ENCODE assay signal across 12 cellular contexts in genomic region chr3:14426305-14426620, GRCh38. TPM values are rescaled to one million over a fixed set of nuclear protein-coding genes. Genes with fewer than 3 reads are reported as not detected.
DNase-seq lines count a peak whose midpoint lies in the region; ATAC-seq and TF ChIP-seq lines count a peak whose summit lies in the region.
"Had no signal": no experiment of that assay in that cellular context is flagged by ENCODE, and none has a peak within 500 bp of the region (broad histone marks: within the 10 kb centered on the region; RNA-seq: fewer than 3 reads in every experiment).

No MANE protein-coding gene starts in this region.

- no peaks in the 10 kb centered on the region for H3K27me3 ChIP-seq in OCI-LY1 (ENCODE audit: insufficient read depth, low read length)
- H3K27me3 ChIP-seq in gastrocnemius medialis = no peaks in the 10 kb centered on the region
- H3K27me3 ChIP-seq: thyroid gland had no signal

- peak overlapping the region; percentile 38 for H3K4me2 ChIP-seq in OCI-LY1 (ENCODE audit: low read length)

- H2AFZ ChIP-seq in OCI-LY1 (ENCODE audit: low read length) = no peak overlapping the region

- POLR2A ChIA-PET in activated CD4-positive, alpha-beta T cell treated with anti-CD3 and anti-CD28 coated beads for 36 hours (lab: Charles Lee) = no interaction called here

- H3K4me1 ChIP-seq in OCI-LY1 (ENCODE audit: insufficient read depth, low read length, severe bottlenecking) = peaks cover 86% of the 10 kb centered on the region
- peaks cover 71 to 81% of the 10 kb centered on the region in 2 donors for H3K4me1 ChIP-seq in gastrocnemius medialis

- H3K79me2 ChIP-seq in OCI-LY1 (ENCODE audit: insufficient read depth, low read length) = 0 out of 2 replicates have a peak, but pooled peaks cover 5% of the 10 kb centered on the region

- no peaks in the 10 kb centered on the region for H4K20me1 ChIP-seq in OCI-LY1 (ENCODE audit: insufficient read depth, low read length)

- no peaks in the 10 kb centered on the region for H3K9me3 ChIP-seq in OCI-LY1 (ENCODE audit: low read length)
- H3K9me3 ChIP-seq in gastrocnemius medialis = no peaks in the 10 kb centered on the region
- H3K9me3 ChIP-seq: thyroid gland had no signal

- in situ Hi-C loops in gastrocnemius medialis (cut with MboI; ENCODE audit: low sequenced_read_pairs in 4 of 4) = no loop called here

- TF ChIP-seq CTCF in OCI-LY1 (IDR thresholded peaks at IDR 0.05; ENCODE audit: low read length) (no peak), gastrocnemius medialis (IDR thresholded peaks at IDR 0.05 in 4 of 5, conservative IDR thresholded peaks at IDR 0.05 in 1 of 5) (no peak), GM10266 (IDR thresholded peaks at IDR 0.05; ENCODE audit: control insufficient read depth, insufficient read depth, low read depth, missing control alignments) (no peak)

- no peaks in the 10 kb centered on the region for H3K27me3 Mint-ChIP-seq in activated CD4-positive, alpha-beta T cell treated with anti-CD3 and anti-CD28 coated beads for 36 hours
- H3K27me3 Mint-ChIP-seq in activated naive CD8-positive, alpha-beta T cell treated with anti-CD3 and anti-CD28 coated beads, Interleukin-2, amount 50 U/mL, for 24 hours = no peaks in the 10 kb centered on the region

- CTCF ChIA-PET in activated CD4-positive, alpha-beta T cell treated with anti-CD3 and anti-CD28 coated beads for 36 hours (lab: Charles Lee) = interaction anchor here (0.7 to 1.7 kb wide), 2 partner anchors 14 to 382 kb away, joined by 3 read pairs; no protein-coding TSS in a partner anchor

- H3K9ac ChIP-seq in OCI-LY1 (ENCODE audit: low read length) = no peak overlapping the region; the same call in 1 of the 2 replicates

- H3K9me2 ChIP-seq in OCI-LY1 (ENCODE audit: low read depth, low read length) = no peaks in the 10 kb centered on the region

- ATAC-seq in activated CD4-positive, alpha-beta T cell treated with anti-CD3 and anti-CD28 coated beads for 36 hours = no peak
- no peak for ATAC-seq in activated naive CD8-positive, alpha-beta T cell treated with anti-CD3 and anti-CD28 coated beads, Interleukin-2, amount 50 U/mL, for 24 hours
- ATAC-seq in gastrocnemius medialis (no peak), GM21381 (IDR thresholded peaks at IDR 0.05; ENCODE audit: unreplicated experiment) (no peak)

- H3K4me3 Mint-ChIP-seq in activated CD4-positive, alpha-beta T cell treated with anti-CD3 and anti-CD28 coated beads for 36 hours = peak overlapping the region; percentile 0
- peak overlapping the region; percentile 45 for H3K4me3 Mint-ChIP-seq in activated naive CD8-positive, alpha-beta T cell treated with anti-CD3 and anti-CD28 coated beads, Interleukin-2, amount 50 U/mL, for 24 hours

- intact Hi-C loops in activated CD4-positive, alpha-beta T cell treated with anti-CD3 and anti-CD28 coated beads for 36 hours (cut with DNase I, micrococcal nuclease) = loop anchor here (10.0 kb wide), 2 partner anchors 229 to 669 kb away; partner anchors contain the start of genes CCDC174 (in 1 of the 2) and RBSN (in 1 of the 2)
- intact Hi-C loops in gastrocnemius medialis (cut with DNase I; ENCODE audit: low total_unique reads) = no loop called here

- H3K4me1 Mint-ChIP-seq in activated CD4-positive, alpha-beta T cell treated with anti-CD3 and anti-CD28 coated beads for 36 hours = peaks cover 91% of the 10 kb centered on the region
- peaks cover 98% of the 10 kb centered on the region for H3K4me1 Mint-ChIP-seq in activated naive CD8-positive, alpha-beta T cell treated with anti-CD3 and anti-CD28 coated beads, Interleukin-2, amount 50 U/mL, for 24 hours

- H3K9me3 Mint-ChIP-seq in activated CD4-positive, alpha-beta T cell treated with anti-CD3 and anti-CD28 coated beads for 36 hours (ENCODE audit: low read depth) = no peaks in the 10 kb centered on the region
- no peaks in the 10 kb centered on the region for H3K9me3 Mint-ChIP-seq in activated naive CD8-positive, alpha-beta T cell treated with anti-CD3 and anti-CD28 coated beads, Interleukin-2, amount 50 U/mL, for 24 hours

- H3F3A ChIP-seq in OCI-LY1 (ENCODE audit: insufficient read depth, low read length) = no peaks in the 10 kb centered on the region; the same call in 1 of the 2 replicates

- no peak for DNase-seq in activated CD4-positive, alpha-beta T cell treated with anti-CD3 and anti-CD28 coated beads for 36 hours
- DNase-seq in activated CD4-positive, alpha-beta T cell treated with anti-CD3 and anti-CD28 coated beads, Interleukin-2, amount 50 U/mL, for 1 hour = no peak
- DNase-seq in activated naive CD8-positive, alpha-beta T cell treated with anti-CD3 and anti-CD28 coated beads, Interleukin-2, amount 50 U/mL, for 24 hours = no peak
- DNase-seq in gastrocnemius medialis (no peak), dermis blood vessel endothelial cell (no peak), GM10266 (ENCODE audit: extremely low spot score) (no peak)
- DNase-seq: NCI-H1105 treated with DMSO at 0.1 percent for 48 hours, NCI-H446 treated with DMSO at 0.1 percent for 48 hours, occipital lobe, thyroid gland had no signal

- H3K27ac ChIP-seq in OCI-LY1 (ENCODE audit: low read depth, low read length, poor library complexity, severe bottlenecking) (peak overlapping the region; percentile 96), gastrocnemius medialis (peak overlapping the region in 3 of 4 donors; percentile 74 to 89 (median 85))
- H3K27ac ChIP-seq: thyroid gland had no signal

- TF ChIP-seq POLR2A in gastrocnemius medialis (IDR thresholded peaks at IDR 0.05) = no peak

- H3K4me3 ChIP-seq in OCI-LY1 (ENCODE audit: low read depth, low read length, poor library complexity, severe bottlenecking) = peak overlapping the region; percentile 26
- H3K4me3 ChIP-seq in gastrocnemius medialis = no peak overlapping the region
- H3K4me3 ChIP-seq: thyroid gland had no signal

- H3K36me3 Mint-ChIP-seq in activated CD4-positive, alpha-beta T cell treated with anti-CD3 and anti-CD28 coated beads for 36 hours (ENCODE audit: low read depth) = peaks cover 15% of the 10 kb centered on the region
- H3K36me3 Mint-ChIP-seq in activated naive CD8-positive, alpha-beta T cell treated with anti-CD3 and anti-CD28 coated beads, Interleukin-2, amount 50 U/mL, for 24 hours (ENCODE audit: low read depth) = peaks cover 18% of the 10 kb centered on the region

- peak overlapping the region; percentile 79 for H3K27ac Mint-ChIP-seq in activated CD4-positive, alpha-beta T cell treated with anti-CD3 and anti-CD28 coated beads for 36 hours
- peak overlapping the region; percentile 75 for H3K27ac Mint-ChIP-seq in activated naive CD8-positive, alpha-beta T cell treated with anti-CD3 and anti-CD28 coated beads, Interleukin-2, amount 50 U/mL, for 24 hours

- peaks cover 13% of the 10 kb centered on the region; the same call in 1 of the 2 replicates for H3K36me3 ChIP-seq in OCI-LY1 (ENCODE audit: insufficient read depth, low read length)
- H3K36me3 ChIP-seq in gastrocnemius medialis = no peaks in the 10 kb centered on the region
- H3K36me3 ChIP-seq: thyroid gland had no signal

RNA-seq across cellular contexts. Expression of gene SLC6A6, which starts 23.9 kb away (rescaled TPM):
- total RNA-seq in activated CD4-positive, alpha-beta T cell treated with anti-CD3 and anti-CD28 coated beads for 36 hours = 10 to 100 TPM; 51.7 to 54.2 TPM
- total RNA-seq in gastrocnemius medialis = 100 to 1,000 TPM in 2 of 4 donors, 10 to 100 TPM in 2; 42.1 to 119 (median 88.7) TPM
- 10.9 and 28.6 TPM in 2 replicates for total RNA-seq in dermis blood vessel endothelial cell
